Comparison of ENCODE assay signal across 8 cellular contexts in the genomic region with DNA sequence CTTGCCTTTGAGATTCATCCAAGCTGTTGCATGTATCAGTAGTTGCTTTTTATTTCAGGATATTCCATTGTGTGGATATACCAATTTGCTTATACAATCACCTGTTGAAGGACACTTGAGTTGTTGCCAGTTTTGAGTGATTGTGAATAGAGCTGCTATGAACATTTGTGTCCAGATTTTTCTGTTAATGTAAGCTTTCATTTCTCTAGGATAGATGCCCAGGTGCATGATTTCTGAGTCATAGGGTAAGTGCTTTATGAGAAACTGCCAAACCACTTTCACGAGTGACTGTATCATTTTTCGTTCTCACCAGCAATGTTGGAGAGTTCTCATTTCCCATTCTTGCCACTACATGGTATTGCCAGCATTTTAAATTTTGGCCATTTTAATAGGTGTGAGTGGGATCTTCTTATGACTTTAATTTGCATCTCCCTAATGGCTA.
DNase-seq lines count a peak whose midpoint lies in the region; ATAC-seq and TF ChIP-seq lines count a peak whose summit lies in the region.

No MANE protein-coding gene starts in this region.

- no peak overlapping the region for H3K4me3 ChIP-seq in choroid plexus epithelial cell (ENCODE audit: low read depth, low read length)
- no peak overlapping the region for H3K4me3 ChIP-seq in esophagus muscularis mucosa

- WGBS in esophagus muscularis mucosa = 19% methylated on average over 2 of the region's 2 CpGs

- peaks cover 0 to 27% (median 23%) of the 10 kb centered on the region in 4 donors for H3K4me1 ChIP-seq in esophagus muscularis mucosa

- H3K9me3 ChIP-seq in KOPT-K1 (ENCODE audit: insufficient read depth, low read length, poor library complexity, severe bottlenecking) (peaks cover 14% of the 10 kb centered on the region), esophagus muscularis mucosa (no peaks in the 10 kb centered on the region)

- TF ChIP-seq CTCF in GM13976 (IDR thresholded peaks at IDR 0.05; ENCODE audit: borderline replicate concordance, control extremely low read depth, extremely low read depth, insufficient read depth, missing control alignments) (no peak), choroid plexus epithelial cell (conservative IDR thresholded peaks at IDR 0.05; ENCODE audit: low read depth, low read length) (no peak), esophagus muscularis mucosa (IDR thresholded peaks at IDR 0.05) (no peak)

- peak; percentile 81 for ATAC-seq in GM21717 (IDR thresholded peaks at IDR 0.05; ENCODE audit: unreplicated experiment)

- no peaks in the 10 kb centered on the region for H3K36me3 ChIP-seq in KOPT-K1 (ENCODE audit: insufficient read depth, low read length)
- no peaks in the 10 kb centered on the region for H3K36me3 ChIP-seq in esophagus muscularis mucosa

- TF ChIP-seq EP300 in esophagus muscularis mucosa (IDR thresholded peaks at IDR 0.05) = no peak

- in situ Hi-C loops in GM13976 (cut with MboI; ENCODE audit: low sequenced_read_pairs, unreplicated experiment) = no loop called here

- H3K27ac ChIP-seq in KOPT-K1 (ENCODE audit: low read depth, low read length, poor library complexity, severe bottlenecking) (peak overlapping the region; percentile 21), esophagus muscularis mucosa (replicated peaks in 1 of 4) (peak overlapping the region in 2 of 4 donors; percentile 4 to 18)

- TF ChIP-seq POLR2A in esophagus muscularis mucosa (IDR thresholded peaks at IDR 0.05; ENCODE audit: low read depth) = no peak

- intact Hi-C loops in esophagus muscularis mucosa (cut with DNase I) = no loop called here

- peak; percentile 43 for DNase-seq in GM13976 (ENCODE audit: low spot score)
- peak; percentile 66 for DNase-seq in choroid plexus epithelial cell (ENCODE audit: low read depth)
- DNase-seq in esophagus muscularis mucosa (ENCODE audit: extremely low spot score) = no peak
- no peak for DNase-seq in globus pallidus (ENCODE audit: low spot score)
- DNase-seq in HuH-7.5 (ENCODE audit: low spot score) = no peak
- DNase-seq in NCI-H82 (lab: John Stamatoyannopoulos, UW) = no peak

- no peaks in the 10 kb centered on the region for H3K27me3 ChIP-seq in esophagus muscularis mucosa

Comparison
In these comparisons a context has a peak if more than half of its experiments do, and no peak if none do; other contexts are left out.
1. DNase-seq: peak in GM13976 (single experiment) and choroid plexus epithelial cell (single experiment); none in esophagus muscularis mucosa (single experiment), globus pallidus (single experiment), HuH-7.5 (single experiment) and NCI-H82 (single experiment).